1 cellular context compared by ENCODE assay signal in the genomic region with DNA sequence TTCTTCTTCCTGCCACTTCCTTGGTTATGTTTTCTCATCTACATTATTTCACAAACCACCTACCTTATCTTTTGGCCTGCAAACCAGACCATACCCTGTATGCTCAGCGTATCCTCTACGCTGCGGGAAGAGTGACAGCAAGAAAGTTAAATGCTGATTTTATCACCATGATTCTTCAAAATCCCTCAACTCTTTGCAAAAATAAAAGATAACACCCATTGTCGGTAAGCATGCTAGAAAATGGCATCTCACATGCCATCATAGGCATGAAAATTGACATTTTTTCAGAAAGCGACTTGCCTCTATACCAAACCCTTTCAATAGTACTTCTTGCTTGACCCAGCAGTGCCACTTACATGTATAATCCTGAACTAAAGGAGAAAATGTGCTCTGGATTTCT.
TF ChIP-seq lines count a peak whose summit lies in the region.

No MANE protein-coding gene starts in this region.

TF ChIP-seq in K562, 482 proteins besides CTCF, POLR2A, EP300 and RAD21 (continued from another document):
- no peak for TF ChIP-seq E2F6 (IDR thresholded peaks at IDR 0.05; ENCODE audit: borderline replicate concordance in 1 of 2, extremely low read depth in 1 of 2, insufficient read depth in 1 of 2, insufficient read length in 1 of 2, low read depth in 1 of 2, low read length in 1 of 2, poor library complexity in 1 of 2, severe bottlenecking in 1 of 2)
- TF ChIP-seq EGR1 (conservative IDR thresholded peaks at IDR 0.05): no peak
- peak; percentile 69; the same call in 1 of the 2 replicates for TF ChIP-seq HDAC2 (IDR thresholded peaks at IDR 0.05)
- TF ChIP-seq MAZ (CRISPR knock-in tag; conservative IDR thresholded peaks at IDR 0.05 in 1 of 2, IDR thresholded peaks at IDR 0.05 in 1 of 2): 0 out of 4 replicates have a peak, but pooled peaks of 1 of the 2 experiments have one; percentile 35
- TF ChIP-seq ELF2 (CRISPR knock-in tag; IDR thresholded peaks at IDR 0.05): peak; percentile 70; the same call in 1 of the 2 replicates
- TF ChIP-seq ZNF717 (CRISPR knock-in tag; IDR thresholded peaks at IDR 0.05): no peak
- TF ChIP-seq HINFP (tag; conservative IDR thresholded peaks at IDR 0.05; ENCODE audit: low read depth): no peak
- TF ChIP-seq PYGO2 (tag; IDR thresholded peaks at IDR 0.05): no peak
- TF ChIP-seq ELF1 (tag; IDR thresholded peaks at IDR 0.05): peak; percentile 62
- no peak for TF ChIP-seq TBP (optimal IDR thresholded peaks at IDR 0.05; ENCODE audit: low read depth, low read length)
- TF ChIP-seq, protein P1, sequence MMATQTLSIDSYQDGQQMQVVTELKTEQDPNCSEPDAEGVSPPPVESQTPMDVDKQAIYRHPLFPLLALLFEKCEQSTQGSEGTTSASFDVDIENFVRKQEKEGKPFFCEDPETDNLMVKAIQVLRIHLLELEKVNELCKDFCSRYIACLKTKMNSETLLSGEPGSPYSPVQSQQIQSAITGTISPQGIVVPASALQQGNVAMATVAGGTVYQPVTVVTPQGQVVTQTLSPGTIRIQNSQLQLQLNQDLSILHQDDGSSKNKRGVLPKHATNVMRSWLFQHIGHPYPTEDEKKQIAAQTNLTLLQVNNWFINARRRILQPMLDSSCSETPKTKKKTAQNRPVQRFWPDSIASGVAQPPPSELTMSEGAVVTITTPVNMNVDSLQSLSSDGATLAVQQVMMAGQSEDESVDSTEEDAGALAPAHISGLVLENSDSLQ (IDR thresholded peaks at IDR 0.05): peak; percentile 97
- peak; percentile 43; the same call in 1 of the 2 replicates for TF ChIP-seq SMAD4 (CRISPR knock-in tag; conservative IDR thresholded peaks at IDR 0.05)
- TF ChIP-seq FOXJ3 (CRISPR knock-in tag; IDR thresholded peaks at IDR 0.05): no peak
- TF ChIP-seq CSDE1 (IDR thresholded peaks at IDR 0.05): no peak
- TF ChIP-seq NR4A1 (CRISPR knock-in tag; IDR thresholded peaks at IDR 0.05): no peak
- TF ChIP-seq NR4A1 (tag; IDR thresholded peaks at IDR 0.05): peak; percentile 29; the same call in 1 of the 2 replicates
- TF ChIP-seq ZEB2 (IDR thresholded peaks at IDR 0.05): peak; percentile 49; the same call in 1 of the 2 replicates
- TF ChIP-seq ZBTB17 (CRISPR knock-in tag; IDR thresholded peaks at IDR 0.05): no peak
- peak; percentile 92 for TF ChIP-seq DPF2 (IDR thresholded peaks at IDR 0.05)
- TF ChIP-seq, protein P2, sequence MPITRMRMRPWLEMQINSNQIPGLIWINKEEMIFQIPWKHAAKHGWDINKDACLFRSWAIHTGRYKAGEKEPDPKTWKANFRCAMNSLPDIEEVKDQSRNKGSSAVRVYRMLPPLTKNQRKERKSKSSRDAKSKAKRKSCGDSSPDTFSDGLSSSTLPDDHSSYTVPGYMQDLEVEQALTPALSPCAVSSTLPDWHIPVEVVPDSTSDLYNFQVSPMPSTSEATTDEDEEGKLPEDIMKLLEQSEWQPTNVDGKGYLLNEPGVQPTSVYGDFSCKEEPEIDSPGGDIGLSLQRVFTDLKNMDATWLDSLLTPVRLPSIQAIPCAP (CRISPR knock-in tag; IDR thresholded peaks at IDR 0.05; ENCODE audit: borderline replicate concordance): no peak
- TF ChIP-seq ZNF324 (CRISPR knock-in tag; IDR thresholded peaks at IDR 0.05): no peak
- peak; percentile 59; the same call in 1 of the 2 replicates for TF ChIP-seq BCOR (IDR thresholded peaks at IDR 0.05)
- TF ChIP-seq HDAC1 (IDR thresholded peaks at IDR 0.05): peak in 1 of 2 experiments; percentile 55; a peak in 1 of 4 replicates
- no peak for TF ChIP-seq FOXP1 (CRISPR knock-in tag; IDR thresholded peaks at IDR 0.05)
- no peak for TF ChIP-seq NR3C1 (CRISPR knock-in tag; IDR thresholded peaks at IDR 0.05)
TF ChIP-seq in K562: peak in this region for 108.
